ENCODE assay signal across 7 cellular contexts in the genomic region with DNA sequence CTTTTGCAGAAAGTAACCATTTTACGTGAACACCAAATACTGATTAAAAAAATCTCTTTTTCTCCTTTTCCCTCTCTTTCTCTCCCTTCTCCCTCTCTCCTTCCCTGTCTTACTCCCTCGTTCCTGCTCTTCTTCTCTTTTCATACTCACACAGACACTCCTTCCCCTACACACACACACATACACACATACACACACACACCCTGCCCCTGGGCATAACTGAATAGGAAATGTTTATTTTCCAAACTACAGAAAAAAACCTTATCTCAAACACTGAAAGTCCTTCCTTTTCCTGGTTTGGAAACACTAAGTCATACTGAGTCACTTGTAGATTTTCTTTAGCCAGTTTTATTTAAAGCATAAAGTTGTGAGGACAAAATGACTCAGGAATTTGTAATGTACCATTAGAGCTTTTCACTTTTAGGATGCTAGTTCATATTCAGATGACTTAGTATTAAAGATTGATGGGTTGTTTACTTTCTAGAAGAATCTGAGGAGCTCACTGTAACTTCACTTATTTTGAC.
DNase-seq lines count a peak whose midpoint lies in the region; ATAC-seq, FAIRE-seq and TF ChIP-seq lines count a peak whose summit lies in the region.

No MANE protein-coding gene starts in this region.

- peaks cover 29 to 83% (median 64%) of the 10 kb centered on the region in 4 donors for H3K4me1 ChIP-seq in stomach

- TF ChIP-seq POLR2A in stomach (IDR thresholded peaks at IDR 0.05), result no peak

- no peaks in the 10 kb centered on the region for H3K27me3 Mint-ChIP-seq in activated naive CD8-positive, alpha-beta T cell

- H3K27ac Mint-ChIP-seq in activated naive CD8-positive, alpha-beta T cell, result peak overlapping the region; percentile 92

- peak; percentile 49 for ATAC-seq in left ventricle myocardium superior
- ATAC-seq in GM19397 (IDR thresholded peaks at IDR 0.05; ENCODE audit: unreplicated experiment), result no peak
- ATAC-seq in HG02840 (IDR thresholded peaks at IDR 0.05; ENCODE audit: low FRiP score, unreplicated experiment), result no peak

- WGBS in stomach, 5 donors, result 28 to 37% (median 36%) methylated on average over 2 of the region's 2 CpGs

- no peaks in the 10 kb centered on the region for H3K9me3 ChIP-seq in stomach

- H3K27ac ChIP-seq in stomach, result peak overlapping the region in 4 of 5 donors; percentile 46 to 81 (median 74)

- intact Hi-C loops in left ventricle myocardium superior (cut with micrococcal nuclease), result no loop called here
- intact Hi-C loops in stomach (cut with DNase I; ENCODE audit: low total_unique reads), result no loop called here

- TF ChIP-seq EP300 in stomach (IDR thresholded peaks at IDR 0.05), result no peak

- no peaks in the 10 kb centered on the region for H3K27me3 ChIP-seq in stomach

- peak overlapping the region; percentile 63 for H3K4me3 Mint-ChIP-seq in activated naive CD8-positive, alpha-beta T cell

- DNase-seq in HTR-8/SVneo (ENCODE audit: insufficient read length, low spot score) (peak; percentile 17), left ventricle myocardium superior (no peak), stomach (no peak), GM19240 (ENCODE audit: insufficient read length, low spot score) (no peak)

- H3K4me1 Mint-ChIP-seq in activated naive CD8-positive, alpha-beta T cell (ENCODE audit: low read depth), result peaks cover 88% of the 10 kb centered on the region

- H3K36me3 Mint-ChIP-seq in activated naive CD8-positive, alpha-beta T cell, result peaks cover 18% of the 10 kb centered on the region

- H3K9me3 Mint-ChIP-seq in activated naive CD8-positive, alpha-beta T cell (ENCODE audit: low read depth), result no peaks in the 10 kb centered on the region

- H3K36me3 ChIP-seq in stomach, result peaks cover 0 to 2% (median 0%) of the 10 kb centered on the region in 4 donors

- H3K4me3 ChIP-seq in stomach, result no peak overlapping the region

- no peak for TF ChIP-seq CTCF in stomach (IDR thresholded peaks at IDR 0.05)

- FAIRE-seq in HTR-8/SVneo (lab: Jason Lieb, UNC), result no peak
